18 cellular contexts compared by ENCODE assay signal in genomic region chr6:125899726-125900182, GRCh38. TPM values are rescaled to one million over a fixed set of nuclear protein-coding genes. Genes with fewer than 3 reads are reported as not detected.
A peak's percentile ranks its signal among the peaks of the same experiment; 100 is the strongest.
DNase-seq lines count a peak whose midpoint lies in the region; ATAC-seq and TF ChIP-seq lines count a peak whose summit lies in the region.
"Had no signal": no experiment of that assay in that cellular context is flagged by ENCODE, and none has a peak within 500 bp of the region (broad histone marks: within the 10 kb centered on the region; RNA-seq: fewer than 3 reads in every experiment).

No MANE protein-coding gene starts in this region.

- CTCF ChIA-PET in WTC11 (lab: Charles Lee) (interaction anchor here (0.6 to 5.4 kb wide), 8 partner anchors 11 to 61 kb away, joined by 3 to 33 read pairs (median 4); partner anchors contain the start of gene HINT3), T-cell (lab: Charles Lee) (interaction anchor here in 1 of 2 donors (0.6 kb wide), 1 partner anchor 87 kb away, joined by 7 read pairs; no protein-coding TSS in a partner anchor)

- 46 to 78% methylated on average over 2 of the region's 2 CpGs for WGBS in heart right ventricle, 2 donors

- H3K4me3 ChIP-seq in heart right ventricle: no peak overlapping the region
- H3K4me3 ChIP-seq: SK-N-MC had no signal

- peaks cover 0 to 62% (median 12%) of the 10 kb centered on the region in 9 donors for H3K36me3 ChIP-seq in heart right ventricle

- peaks cover 0 to 7% (median 0%) of the 10 kb centered on the region in 11 donors for H3K9me3 ChIP-seq in heart right ventricle

- H3K4me1 ChIP-seq in heart right ventricle: no peaks in the 10 kb centered on the region

- no peak for ATAC-seq in activated T-cell treated with anti-CD3 and anti-CD28 coated beads, Interleukin-2, amount 50 U/mL, for 72 hours (replicated peaks in 1 of 2)
- ATAC-seq in WTC11 (peak; percentile 99), left lobe of liver (peak; percentile 91), T-cell (replicated peaks in 1 of 4) (no peak), HG03280 (IDR thresholded peaks at IDR 0.05; ENCODE audit: unreplicated experiment) (no peak), heart right ventricle (no peak)
- ATAC-seq: PC-3 had no signal

- no peak overlapping the region for H3K4me3 Mint-ChIP-seq in activated T-cell treated with anti-CD3 and anti-CD28 coated beads, Interleukin-2, amount 50 U/mL, for 72 hours
- no peak overlapping the region for H3K4me3 Mint-ChIP-seq in activated T-cell treated with anti-CD3 and anti-CD28 coated beads, Interleukin-2, amount 50 U/mL, for 24 hours
- H3K4me3 Mint-ChIP-seq in WTC11 (no peak overlapping the region), T-cell (no peak overlapping the region)
- H3K4me3 Mint-ChIP-seq: memory B cell had no signal

- peaks cover 4 to 7% of the 10 kb centered on the region in 2 donors for H3K36me3 Mint-ChIP-seq in activated T-cell treated with anti-CD3 and anti-CD28 coated beads, Interleukin-2, amount 50 U/mL, for 72 hours (ENCODE audit: insufficient read depth in 2 of 2)
- H3K36me3 Mint-ChIP-seq in activated T-cell treated with anti-CD3 and anti-CD28 coated beads, Interleukin-2, amount 50 U/mL, for 24 hours (ENCODE audit: low read depth): peaks cover 54% of the 10 kb centered on the region
- H3K36me3 Mint-ChIP-seq in WTC11 (no peaks in the 10 kb centered on the region), T-cell (peaks cover 35% of the 10 kb centered on the region)

- DNase-seq in activated T-cell treated with anti-CD3 and anti-CD28 coated beads, Interleukin-2, amount 50 U/mL, for 72 hours: no peak
- DNase-seq in activated T-cell treated with anti-CD3 and anti-CD28 coated beads, Interleukin-2, amount 50 U/mL, for 24 hours: no peak
- no peak for DNase-seq in WTC11 (ENCODE audit: low spot score)
- peak; percentile 59 for DNase-seq in left lobe of liver (ENCODE audit: low spot score)
- no peak for DNase-seq in T-cell
- DNase-seq in NCI-H2196 (lab: John Stamatoyannopoulos, UW; ENCODE audit: unreplicated experiment): no peak
- no peak for DNase-seq in heart right ventricle
- DNase-seq: activated CD4-positive, alpha-beta T cell treated with anti-CD3 and anti-CD28 coated beads, Interleukin-2, amount 50 U/mL, for 4 hours; caudate nucleus; effector memory CD4-positive, alpha-beta T cell; NCI-H146; PC-3; stimulated activated CD4-positive, alpha-beta T cell treated with anti-CD3 and anti-CD28 coated beads, Interleukin-4, amount 100 ng/mL, for 1 hour had no signal

- H3K27me3 ChIP-seq in heart right ventricle: no peaks in the 10 kb centered on the region

- H3K27ac ChIP-seq in heart right ventricle: no peak overlapping the region
- H3K27ac ChIP-seq: 22Rv1, C4-2B, SK-N-MC had no signal

- POLR2A ChIA-PET in WTC11 (lab: Charles Lee): no interaction called here
- POLR2A ChIA-PET in T-cell (lab: Charles Lee): no interaction called here

- H3K4me1 Mint-ChIP-seq in activated T-cell treated with anti-CD3 and anti-CD28 coated beads, Interleukin-2, amount 50 U/mL, for 72 hours (ENCODE audit: low read depth): peaks cover 10% of the 10 kb centered on the region
- H3K4me1 Mint-ChIP-seq in activated T-cell treated with anti-CD3 and anti-CD28 coated beads, Interleukin-2, amount 50 U/mL, for 24 hours (ENCODE audit: low read depth): peaks cover 12% of the 10 kb centered on the region
- H3K4me1 Mint-ChIP-seq in WTC11: peaks cover 10% of the 10 kb centered on the region
- H3K4me1 Mint-ChIP-seq in T-cell: peaks cover 0 to 13% (median 6%) of the 10 kb centered on the region in 3 donors

- TF ChIP-seq CTCF in WTC11 (IDR thresholded peaks at IDR 0.05): no peak
- no peak for TF ChIP-seq CTCF in heart right ventricle (IDR thresholded peaks at IDR 0.05)

- peak overlapping the region; percentile 13 for H3K27ac Mint-ChIP-seq in activated T-cell treated with anti-CD3 and anti-CD28 coated beads, Interleukin-2, amount 50 U/mL, for 72 hours
- H3K27ac Mint-ChIP-seq in activated T-cell treated with anti-CD3 and anti-CD28 coated beads, Interleukin-2, amount 50 U/mL, for 24 hours: no peak overlapping the region
- H3K27ac Mint-ChIP-seq in WTC11: no peak overlapping the region
- no peak overlapping the region for H3K27ac Mint-ChIP-seq in T-cell
- H3K27ac Mint-ChIP-seq: memory B cell had no signal

- no peaks in the 10 kb centered on the region for H3K9me3 Mint-ChIP-seq in activated T-cell treated with anti-CD3 and anti-CD28 coated beads, Interleukin-2, amount 50 U/mL, for 72 hours
- H3K9me3 Mint-ChIP-seq in activated T-cell treated with anti-CD3 and anti-CD28 coated beads, Interleukin-2, amount 50 U/mL, for 24 hours: no peaks in the 10 kb centered on the region
- H3K9me3 Mint-ChIP-seq in WTC11 (no peaks in the 10 kb centered on the region), T-cell (no peaks in the 10 kb centered on the region)
- H3K9me3 Mint-ChIP-seq: memory B cell had no signal

- intact Hi-C loops in heart right ventricle (cut with DNase I): loop anchor here in 1 of 10 donors (10.0 kb wide), 1 partner anchor 55 kb away; the partner anchor contains the start of gene HINT3

- no peaks in the 10 kb centered on the region for H3K27me3 Mint-ChIP-seq in activated T-cell treated with anti-CD3 and anti-CD28 coated beads, Interleukin-2, amount 50 U/mL, for 72 hours (ENCODE audit: low read depth)
- H3K27me3 Mint-ChIP-seq in activated T-cell treated with anti-CD3 and anti-CD28 coated beads, Interleukin-2, amount 50 U/mL, for 24 hours: no peaks in the 10 kb centered on the region
- no peaks in the 10 kb centered on the region for H3K27me3 Mint-ChIP-seq in WTC11 (ENCODE audit: low read depth)
- no peaks in the 10 kb centered on the region for H3K27me3 Mint-ChIP-seq in T-cell
- H3K27me3 Mint-ChIP-seq: memory B cell had no signal

TF ChIP-seq in WTC11, 78 proteins besides CTCF, POLR2A, EP300 and RAD21:
- TF ChIP-seq GABPB1 (CRISPR knock-in tag; IDR thresholded peaks at IDR 0.05): peak; percentile 50; the same call in 1 of the 2 replicates
- no peak for TF ChIP-seq ZNF423 (CRISPR knock-in tag; IDR thresholded peaks at IDR 0.05)

RNA-seq across cellular contexts. Expression of gene HINT3, which starts 56.8 kb away (rescaled TPM):
- 10 to 100 TPM; 15.2 to 19.3 TPM for total RNA-seq in activated T-cell treated with anti-CD3 and anti-CD28 coated beads, Interleukin-2, amount 50 U/mL, for 72 hours
- total RNA-seq in WTC11 (2021) (9.4 to 10.2 TPM (median 9.9 TPM) in 3 replicates), left lobe of liver (9.1 TPM), T-cell (10 to 100 TPM in 3 of 5 donors, 1 to 10 TPM in 2; 8.5 to 11.7 (median 10.5) TPM), heart right ventricle (10 to 100 TPM; 29.8 to 41.6 (median 33.8) TPM)
- 10 to 100 TPM in 1 of 2 donors, 1 to 10 TPM in 1; 6.2 to 11.7 TPM for polyA plus RNA-seq in heart right ventricle

Comparison
In these comparisons a context has a peak if more than half of its experiments do, and no peak if none do; other contexts are left out.
1. ATAC-seq: peak in WTC11 (single experiment) and left lobe of liver (single experiment); none in activated T-cell treated with anti-CD3 and anti-CD28 coated beads, Interleukin-2, amount 50 U/mL, for 72 hours (0 of 2), T-cell (0 of 4), HG03280 (single experiment) and heart right ventricle (0 of 8).